Comparison of ENCODE assay signal across 24 cellular contexts in genomic region chr14:76765461-76765931, GRCh38. TPM values are rescaled to one million over a fixed set of nuclear protein-coding genes. Genes with fewer than 3 reads are reported as not detected.
A peak's percentile ranks its signal among the peaks of the same experiment; 100 is the strongest.
DNase-seq lines count a peak whose midpoint lies in the region; ATAC-seq and TF ChIP-seq lines count a peak whose summit lies in the region.
"Had no signal": no experiment of that assay in that cellular context is flagged by ENCODE, and none has a peak within 500 bp of the region (broad histone marks: within the 10 kb centered on the region; RNA-seq: fewer than 3 reads in every experiment).

No MANE protein-coding gene starts in this region.

- H3K36me3 Mint-ChIP-seq in natural killer cell (no peaks in the 10 kb centered on the region), endodermal cell (ENCODE audit: low read depth) (peaks cover 3% of the 10 kb centered on the region)
- H3K36me3 Mint-ChIP-seq in natural killer cell treated with Interleukin-12 subunit alpha and Interleukin-12 subunit beta and Interleukin-15 and Interleukin-18, amount 100 ng/mL, for 72 hours = no peaks in the 10 kb centered on the region
- H3K36me3 Mint-ChIP-seq: naive thymus-derived CD8-positive, alpha-beta T cell; T-cell had no signal

- H3K4me1 Mint-ChIP-seq in natural killer cell (peaks cover 7 to 33% of the 10 kb centered on the region in 2 donors), endodermal cell (peaks cover 8% of the 10 kb centered on the region)
- peaks cover 18 to 19% of the 10 kb centered on the region in 2 donors for H3K4me1 Mint-ChIP-seq in natural killer cell treated with Interleukin-12 subunit alpha and Interleukin-12 subunit beta and Interleukin-15 and Interleukin-18, amount 100 ng/mL, for 72 hours (ENCODE audit: low read depth in 2 of 2)

- H3K4me1 ChIP-seq in endodermal cell (ENCODE audit: control insufficient read depth, insufficient read depth, low read length) (no peaks in the 10 kb centered on the region), lung (ENCODE audit: control insufficient read depth in 2 of 2, insufficient read depth in 2 of 2, low read length in 2 of 2) (peaks cover 3 to 20% of the 10 kb centered on the region in 2 donors), upper lobe of right lung (peaks cover 17% of the 10 kb centered on the region)

- DNase-seq in natural killer cell (no peak), endodermal cell (peak; percentile 44), lung (ENCODE audit: low spot score) (peak; percentile 26), ureter (ENCODE audit: low spot score) (peak; percentile 30), upper lobe of right lung (no peak)
- no peak for DNase-seq in natural killer cell treated with Interleukin-12 subunit alpha and Interleukin-12 subunit beta and Interleukin-15 and Interleukin-18, amount 100 ng/mL, for 72 hours (ENCODE audit: low spot score)
- no peak for DNase-seq in stimulated activated CD4-positive, alpha-beta T cell treated with anti-CD3 and anti-CD28 coated beads, Interleukin-12 subunit alpha, Interleukin-12 subunit beta, amount 100 ng/mL, for 4 hours
- DNase-seq: activated naive CD4-positive, alpha-beta T cell treated with Interleukin-2 at 50 U/mL for 16 hours; amniotic stem cell; BE2C; Caco-2; DND-41; naive thymus-derived CD8-positive, alpha-beta T cell; NCI-H1436 treated with DMSO at 0.1 percent for 48 hours; NCI-H510A; PC-9; T-cell had no signal

- peak overlapping the region; percentile 33 to 58 for H3K27ac Mint-ChIP-seq in natural killer cell
- H3K27ac Mint-ChIP-seq in natural killer cell treated with Interleukin-12 subunit alpha and Interleukin-12 subunit beta and Interleukin-15 and Interleukin-18, amount 100 ng/mL, for 72 hours = no peak overlapping the region
- H3K27ac Mint-ChIP-seq in endodermal cell = no peak overlapping the region

- H3K36me3 ChIP-seq in endodermal cell (ENCODE audit: control insufficient read depth, insufficient read depth, low read length) (no peaks in the 10 kb centered on the region), lung (ENCODE audit: control insufficient read depth in 2 of 2, insufficient read depth in 2 of 2, low read length in 2 of 2) (peaks cover 0 to 5% of the 10 kb centered on the region in 2 donors), upper lobe of right lung (no peaks in the 10 kb centered on the region)
- H3K36me3 ChIP-seq: BE2C, sigmoid colon, SJSA1, suprapubic skin had no signal

- no peak overlapping the region for H3K9ac ChIP-seq in endodermal cell (ENCODE audit: extremely low read depth, low read length, poor library complexity, severe bottlenecking)
- H3K9ac ChIP-seq: KMS-11 had no signal

- H3K4me3 ChIP-seq in endodermal cell (ENCODE audit: low read length) (no peak overlapping the region), lung (no peak overlapping the region), upper lobe of right lung (no peak overlapping the region)
- H3K4me3 ChIP-seq: PC-9, sigmoid colon, SJSA1, suprapubic skin had no signal

- ATAC-seq in natural killer cell (no peak), lung (ENCODE audit: insufficient read depth, low FRiP score) (no peak), upper lobe of right lung (no peak), HG03571 (IDR thresholded peaks at IDR 0.05; ENCODE audit: unreplicated experiment) (no peak)
- no peak for ATAC-seq in natural killer cell treated with Interleukin-12 subunit alpha and Interleukin-12 subunit beta and Interleukin-15 and Interleukin-18, amount 100 ng/mL, for 72 hours
- ATAC-seq: naive thymus-derived CD8-positive, alpha-beta T cell; T-cell had no signal

- 80 to 90% methylated on average over 6 of the region's 6 CpGs for WGBS in endodermal cell (ENCODE audit: insufficient coverage in 1 of 2, insufficient read length in 1 of 2), 2 experiments
- 76 to 92% methylated on average over 6 of the region's 6 CpGs for WGBS in lung, 2 donors

- H3K9me3 ChIP-seq in endodermal cell (ENCODE audit: control insufficient read depth, low read length) (no peaks in the 10 kb centered on the region), lung (ENCODE audit: control insufficient read depth in 2 of 2, insufficient read depth in 1 of 2, low read length in 1 of 2) (no peaks in the 10 kb centered on the region), upper lobe of right lung (no peaks in the 10 kb centered on the region)
- H3K9me3 ChIP-seq: BE2C, Caco-2, sigmoid colon, SJSA1, suprapubic skin had no signal

- H3K27me3 Mint-ChIP-seq in natural killer cell (ENCODE audit: low read depth in 2 of 2) (no peaks in the 10 kb centered on the region), endodermal cell (ENCODE audit: insufficient read depth) (peaks cover 54% of the 10 kb centered on the region)
- no peaks in the 10 kb centered on the region for H3K27me3 Mint-ChIP-seq in natural killer cell treated with Interleukin-12 subunit alpha and Interleukin-12 subunit beta and Interleukin-15 and Interleukin-18, amount 100 ng/mL, for 72 hours
- H3K27me3 Mint-ChIP-seq: dendritic cell treated with granulocyte-macrophage colony-stimulating factor and Interleukin-4, amounts not matched to agents 40 ng/mL and 50 ng/mL, for 4 days had no signal

- H3K4me3 Mint-ChIP-seq in natural killer cell (no peak overlapping the region), endodermal cell (no peak overlapping the region)
- H3K4me3 Mint-ChIP-seq in natural killer cell treated with Interleukin-12 subunit alpha and Interleukin-12 subunit beta and Interleukin-15 and Interleukin-18, amount 100 ng/mL, for 72 hours = no peak overlapping the region
- H3K4me3 Mint-ChIP-seq: dendritic cell treated with granulocyte-macrophage colony-stimulating factor and Interleukin-4, amounts not matched to agents 40 ng/mL and 50 ng/mL, for 4 days; naive thymus-derived CD8-positive, alpha-beta T cell; T-cell had no signal

- intact Hi-C loops in natural killer cell (cut with micrococcal nuclease) = loop anchor here (5.0 kb wide), 2 partner anchors 272 to 332 kb away; partner anchors contain the start of gene CIPC
- intact Hi-C loops in upper lobe of right lung (cut with DNase I) = no loop called here

- H3K9me3 Mint-ChIP-seq in natural killer cell (no peaks in the 10 kb centered on the region), endodermal cell (no peaks in the 10 kb centered on the region)
- no peaks in the 10 kb centered on the region for H3K9me3 Mint-ChIP-seq in natural killer cell treated with Interleukin-12 subunit alpha and Interleukin-12 subunit beta and Interleukin-15 and Interleukin-18, amount 100 ng/mL, for 72 hours
- H3K9me3 Mint-ChIP-seq: dendritic cell treated with granulocyte-macrophage colony-stimulating factor and Interleukin-4, amounts not matched to agents 40 ng/mL and 50 ng/mL, for 4 days; naive thymus-derived CD8-positive, alpha-beta T cell; T-cell had no signal

- peaks cover 32% of the 10 kb centered on the region for H3K27me3 ChIP-seq in endodermal cell (ENCODE audit: control insufficient read depth, insufficient read depth, low read length, poor library complexity, severe bottlenecking)
- no peaks in the 10 kb centered on the region for H3K27me3 ChIP-seq in lung (ENCODE audit: control insufficient read depth, insufficient read depth)
- H3K27me3 ChIP-seq in upper lobe of right lung = no peaks in the 10 kb centered on the region
- H3K27me3 ChIP-seq: sigmoid colon had no signal

- H3K27ac ChIP-seq in endodermal cell (ENCODE audit: low read depth, low read length) (no peak overlapping the region), lung (ENCODE audit: low read depth in 1 of 2, low read length in 1 of 2) (peak overlapping the region in 1 of 2 donors; percentile 20), upper lobe of right lung (no peak overlapping the region)
- H3K27ac ChIP-seq: KMS-11, PC-9, SJSA1, suprapubic skin had no signal

- TF ChIP-seq CTCF in natural killer cell (IDR thresholded peaks at IDR 0.05) = no peak
- no peak for TF ChIP-seq CTCF in endodermal cell (conservative IDR thresholded peaks at IDR 0.05)
- no peak for TF ChIP-seq CTCF in lung (IDR thresholded peaks at IDR 0.05; ENCODE audit: control extremely low read depth, extremely low read depth)
- TF ChIP-seq CTCF in upper lobe of right lung (IDR thresholded peaks at IDR 0.05) = no peak

RNA-seq across cellular contexts. Expression of gene VASH1, which starts 4.2 kb away (rescaled TPM):
- total RNA-seq in natural killer cell = 10 to 100 TPM in 2 of 3 donors, 1 to 10 TPM in 1; 9.5 to 15.0 (median 13.5) TPM
- 1 to 10 TPM; 1.2 to 1.9 TPM for total RNA-seq in natural killer cell treated with Interleukin-12 subunit alpha and Interleukin-12 subunit beta and Interleukin-15 and Interleukin-18, amount 100 ng/mL, for 72 hours
- 10 to 100 TPM; 10.3 to 19.8 TPM for total RNA-seq in endodermal cell
- 39.3 TPM for polyA plus RNA-seq in endodermal cell (2013, experiment 1 of 2)
- 42.6 TPM for polyA plus RNA-seq in endodermal cell (2013, experiment 2 of 2)
- 10 to 100 TPM; 22.9 to 25.4 TPM for total RNA-seq in lung
- polyA plus RNA-seq in lung = 10 to 100 TPM; 10.5 to 13.1 TPM
- 9.0 TPM for total RNA-seq in ureter
- total RNA-seq in upper lobe of right lung = 37.1 TPM
- total RNA-seq: bronchial epithelial cell had no signal

RNA-seq across cellular contexts. Expression of gene ANGEL1, which starts 47.2 kb away (rescaled TPM):
- total RNA-seq in natural killer cell = 10 to 100 TPM; 12.2 to 20.2 (median 17.2) TPM
- total RNA-seq in natural killer cell treated with Interleukin-12 subunit alpha and Interleukin-12 subunit beta and Interleukin-15 and Interleukin-18, amount 100 ng/mL, for 72 hours = 10 to 100 TPM; 11.7 to 14.6 TPM
- total RNA-seq in endodermal cell = 10 to 100 TPM; 21.5 to 32.5 TPM
- 26.1 TPM for polyA plus RNA-seq in endodermal cell (2013, experiment 1 of 2)
- polyA plus RNA-seq in endodermal cell (2013, experiment 2 of 2) = 22.1 TPM
- total RNA-seq in lung = 10 to 100 TPM; 19.5 to 20.4 TPM
- 10 to 100 TPM; 10.4 to 10.5 TPM for polyA plus RNA-seq in lung
- total RNA-seq in ureter = 32.1 TPM
- total RNA-seq in upper lobe of right lung = 24.1 TPM

Comparison
In these comparisons a context has a peak if more than half of its experiments do, and no peak if none do; other contexts are left out.
1. H3K27ac Mint-ChIP-seq: peak in natural killer cell (2 of 2); none in natural killer cell treated with Interleukin-12 subunit alpha and Interleukin-12 subunit beta and Interleukin-15 and Interleukin-18, amount 100 ng/mL, for 72 hours (0 of 2) and endodermal cell (single experiment).
2. DNase-seq: peak in endodermal cell (single experiment), lung (single experiment) and ureter (single experiment); none in natural killer cell (single experiment), natural killer cell treated with Interleukin-12 subunit alpha and Interleukin-12 subunit beta and Interleukin-15 and Interleukin-18, amount 100 ng/mL, for 72 hours (single experiment), stimulated activated CD4-positive, alpha-beta T cell treated with anti-CD3 and anti-CD28 coated beads, Interleukin-12 subunit alpha, Interleukin-12 subunit beta, amount 100 ng/mL, for 4 hours (single experiment) and upper lobe of right lung (single experiment).